2 cellular contexts compared by ENCODE assay signal in genomic region chr5:14265574-14265973, GRCh38.
A peak's percentile ranks its signal among the peaks of the same experiment; 100 is the strongest.
TF ChIP-seq lines count a peak whose summit lies in the region.

No MANE protein-coding gene starts in this region.

TF ChIP-seq in IMR-90, 13 proteins besides CTCF, POLR2A, EP300 and RAD21:
- TF ChIP-seq MAFK (IDR thresholded peaks at IDR 0.05; ENCODE audit: low read depth, low read length) (0 out of 2 replicates have a peak, but pooled peaks have one; percentile 1), BHLHE40 (IDR thresholded peaks at IDR 0.05; ENCODE audit: low read depth, low read length) (peak; percentile 11; the same call in 1 of the 2 replicates), SMC3 (IDR thresholded peaks at IDR 0.05; ENCODE audit: low read depth, low read length) (no peak), ELK1 (IDR thresholded peaks at IDR 0.05; ENCODE audit: borderline replicate concordance, low read depth, low read length) (no peak), CEBPB (IDR thresholded peaks at IDR 0.05; ENCODE audit: low read depth, low read length) (no peak), FOS (IDR thresholded peaks at IDR 0.05; ENCODE audit: low read depth, low read length) (peak; percentile 67; the same call in 1 of the 2 replicates), RFX5 (IDR thresholded peaks at IDR 0.05; ENCODE audit: low read depth, low read length) (no peak), NFE2L2 (IDR thresholded peaks at IDR 0.05; ENCODE audit: low read depth, low read length) (no peak), USF2 (IDR thresholded peaks at IDR 0.05; ENCODE audit: low read depth, low read length) (no peak), CHD1 (IDR thresholded peaks at IDR 0.05; ENCODE audit: low read depth, low read length) (no peak), MAZ (IDR thresholded peaks at IDR 0.05; ENCODE audit: borderline replicate concordance, low read depth, low read length) (no peak), RCOR1 (IDR thresholded peaks at IDR 0.05; ENCODE audit: insufficient replicate concordance, low read length) (peak; percentile 33), MXI1 (IDR thresholded peaks at IDR 0.05; ENCODE audit: borderline replicate concordance, low read depth, low read length) (no peak)

TF ChIP-seq in HepG2, 621 proteins besides CTCF, POLR2A, EP300 and RAD21:
- TF ChIP-seq GABPA (IDR thresholded peaks at IDR 0.05; ENCODE audit: low read depth, low read length) = no peak
- no peak for TF ChIP-seq GABPA (CRISPR knock-in tag; IDR thresholded peaks at IDR 0.05; ENCODE audit: low read depth)
- TF ChIP-seq MTF1 (CRISPR knock-in tag; IDR thresholded peaks at IDR 0.05) = no peak
- TF ChIP-seq NFE2 (CRISPR knock-in tag; IDR thresholded peaks at IDR 0.05) = no peak
- TF ChIP-seq FOXO1 (CRISPR knock-in tag; IDR thresholded peaks at IDR 0.05) = no peak
- no peak for TF ChIP-seq NR2C2 (CRISPR knock-in tag; IDR thresholded peaks at IDR 0.05; ENCODE audit: borderline replicate concordance)
- no peak for TF ChIP-seq ZNF589 (CRISPR knock-in tag; conservative IDR thresholded peaks at IDR 0.05)
- no peak for TF ChIP-seq ZHX2 (IDR thresholded peaks at IDR 0.05; ENCODE audit: low read depth)
- no peak for TF ChIP-seq ZHX2 (CRISPR knock-in tag; IDR thresholded peaks at IDR 0.05; ENCODE audit: borderline replicate concordance)
- TF ChIP-seq ZNF562 (CRISPR knock-in tag; IDR thresholded peaks at IDR 0.05; ENCODE audit: borderline replicate concordance) = no peak
- TF ChIP-seq SAP130 (CRISPR knock-in tag; IDR thresholded peaks at IDR 0.05; ENCODE audit: low read depth) = 0 out of 2 replicates have a peak, but pooled peaks have one; percentile 16
- TF ChIP-seq HNRNPLL (IDR thresholded peaks at IDR 0.05; ENCODE audit: low read depth, low read length, poor library complexity, severe bottlenecking) = no peak
- peak; percentile 54; the same call in 1 of the 2 replicates for TF ChIP-seq FOSL2 (CRISPR knock-in tag; IDR thresholded peaks at IDR 0.05)
